1 cellular context compared by ENCODE assay signal in the genomic region with DNA sequence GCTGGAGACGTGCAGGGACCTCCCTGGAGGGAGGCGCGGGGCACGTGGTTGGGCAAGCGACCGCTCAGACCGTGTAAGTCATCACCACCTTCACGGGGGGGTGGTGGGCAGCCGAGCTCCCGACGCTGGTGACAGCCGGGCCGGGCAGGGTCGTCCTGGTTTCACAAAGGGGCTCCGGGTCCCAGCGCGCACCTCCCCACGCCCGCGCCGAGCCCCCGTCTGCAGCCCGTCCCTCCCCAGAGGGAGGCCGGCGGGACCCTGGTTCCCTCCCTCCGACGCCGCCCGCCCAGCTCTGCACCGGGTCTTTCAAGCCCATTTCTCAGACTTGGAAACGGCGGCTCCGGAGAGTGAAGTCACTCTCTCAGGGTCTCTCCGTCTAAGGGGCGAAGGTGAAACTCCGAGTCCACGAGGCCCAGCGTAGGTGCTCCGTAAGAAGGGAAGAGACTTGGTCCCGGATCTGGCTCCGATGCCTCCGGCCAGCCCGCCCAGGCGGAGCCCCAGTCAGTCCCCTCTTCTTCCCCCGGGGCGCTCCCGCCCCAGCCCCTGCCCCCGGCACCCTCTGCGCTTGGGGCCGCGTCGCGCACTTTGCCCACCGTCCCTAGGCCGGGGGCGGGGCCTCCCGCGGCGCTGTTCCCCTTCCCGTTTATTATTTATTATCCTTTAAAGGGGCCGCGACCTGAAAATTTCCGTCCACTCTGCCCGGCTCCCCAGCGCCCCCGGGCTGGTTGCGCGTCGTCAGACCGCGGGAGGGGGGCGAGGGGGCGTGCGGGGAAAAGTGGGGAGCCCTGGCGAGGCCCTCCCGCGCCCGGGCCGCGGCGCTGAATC.
TF ChIP-seq lines count a peak whose summit lies in the region.

No MANE protein-coding gene starts in this region.

TF ChIP-seq in SK-N-SH treated with all-trans-retinoic acid at 6 μM for 48 hours, 23 proteins besides CTCF, POLR2A, EP300 and RAD21 (continued from another document):
- TF ChIP-seq ARNTL (CRISPR knock-in tag; IDR thresholded peaks at IDR 0.05; ENCODE audit: borderline replicate concordance, low read depth), result no peak
- TF ChIP-seq ESRRG (CRISPR knock-in tag; IDR thresholded peaks at IDR 0.05), result no peak
- no peak for TF ChIP-seq ZNF8 (CRISPR knock-in tag; IDR thresholded peaks at IDR 0.05)
- no peak for TF ChIP-seq PPARA (CRISPR knock-in tag; IDR thresholded peaks at IDR 0.05; ENCODE audit: borderline replicate concordance)
- TF ChIP-seq, protein P1, sequence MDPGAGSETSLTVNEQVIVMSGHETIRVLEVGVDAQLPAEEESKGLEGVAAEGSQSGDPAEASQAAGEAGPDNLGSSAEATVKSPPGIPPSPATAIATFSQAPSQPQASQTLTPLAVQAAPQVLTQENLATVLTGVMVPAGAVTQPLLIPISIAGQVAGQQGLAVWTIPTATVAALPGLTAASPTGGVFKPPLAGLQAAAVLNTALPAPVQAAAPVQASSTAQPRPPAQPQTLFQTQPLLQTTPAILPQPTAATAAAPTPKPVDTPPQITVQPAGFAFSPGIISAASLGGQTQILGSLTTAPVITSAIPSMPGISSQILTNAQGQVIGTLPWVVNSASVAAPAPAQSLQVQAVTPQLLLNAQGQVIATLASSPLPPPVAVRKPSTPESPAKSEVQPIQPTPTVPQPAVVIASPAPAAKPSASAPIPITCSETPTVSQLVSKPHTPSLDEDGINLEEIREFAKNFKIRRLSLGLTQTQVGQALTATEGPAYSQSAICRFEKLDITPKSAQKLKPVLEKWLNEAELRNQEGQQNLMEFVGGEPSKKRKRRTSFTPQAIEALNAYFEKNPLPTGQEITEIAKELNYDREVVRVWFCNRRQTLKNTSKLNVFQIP (CRISPR knock-in tag; IDR thresholded peaks at IDR 0.05; ENCODE audit: borderline replicate concordance, low read depth), result no peak
- TF ChIP-seq, protein P2, sequence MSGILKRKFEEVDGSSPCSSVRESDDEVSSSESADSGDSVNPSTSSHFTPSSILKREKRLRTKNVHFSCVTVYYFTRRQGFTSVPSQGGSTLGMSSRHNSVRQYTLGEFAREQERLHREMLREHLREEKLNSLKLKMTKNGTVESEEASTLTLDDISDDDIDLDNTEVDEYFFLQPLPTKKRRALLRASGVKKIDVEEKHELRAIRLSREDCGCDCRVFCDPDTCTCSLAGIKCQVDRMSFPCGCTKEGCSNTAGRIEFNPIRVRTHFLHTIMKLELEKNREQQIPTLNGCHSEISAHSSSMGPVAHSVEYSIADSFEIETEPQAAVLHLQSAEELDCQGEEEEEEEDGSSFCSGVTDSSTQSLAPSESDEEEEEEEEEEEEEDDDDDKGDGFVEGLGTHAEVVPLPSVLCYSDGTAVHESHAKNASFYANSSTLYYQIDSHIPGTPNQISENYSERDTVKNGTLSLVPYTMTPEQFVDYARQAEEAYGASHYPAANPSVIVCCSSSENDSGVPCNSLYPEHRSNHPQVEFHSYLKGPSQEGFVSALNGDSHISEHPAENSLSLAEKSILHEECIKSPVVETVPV (CRISPR knock-in tag; IDR thresholded peaks at IDR 0.05), result no peak
